Comparison of ENCODE assay signal across 9 cellular contexts in genomic region chr1:40477680-40478057, GRCh38. TPM values are rescaled to one million over a fixed set of nuclear protein-coding genes. Genes with fewer than 3 reads are reported as not detected.
A peak's percentile ranks its signal among the peaks of the same experiment; 100 is the strongest.
DNase-seq lines count a peak whose midpoint lies in the region; ATAC-seq and TF ChIP-seq lines count a peak whose summit lies in the region.
"Had no signal": no experiment of that assay in that cellular context is flagged by ENCODE, and none has a peak within 500 bp of the region (broad histone marks: within the 10 kb centered on the region; RNA-seq: fewer than 3 reads in every experiment).

No MANE protein-coding gene starts in this region.

- H3K4me1 ChIP-seq in BE2C: no peaks in the 10 kb centered on the region
- peaks cover 2 to 6% of the 10 kb centered on the region in 2 experiments for H3K4me1 ChIP-seq in trophoblast cell (ENCODE audit: control insufficient read depth in 1 of 2, insufficient read depth in 2 of 2, low read length in 2 of 2)

- peak overlapping the region; percentile 86 for H3K4me2 ChIP-seq in trophoblast cell (ENCODE audit: low read length)

- peak overlapping the region; percentile 62 for H3K14ac ChIP-seq in trophoblast cell (ENCODE audit: low read length)

- no peak overlapping the region for H3K27ac ChIP-seq in trophoblast cell (ENCODE audit: low read depth, low read length)
- H3K27ac ChIP-seq: epithelial cell of prostate had no signal

- peaks cover 20% of the 10 kb centered on the region for H3K4me1 Mint-ChIP-seq in activated T-helper 1 cell treated with anti-CD3 and anti-CD28 coated beads, Interleukin-12 subunit alpha, Interleukin-12 subunit beta, Interleukin-2, Interleukin-4 antibody, amounts not matched to agents 30 ng/mL and 10 ng/mL and 1 ng/mL, durations not matched to agents 14 hours and 24 hours and 36 hours (ENCODE audit: low read depth)

- ATAC-seq in Right ventricle myocardium superior (ENCODE audit: poor library complexity) (peak; percentile 55), HG03432 (IDR thresholded peaks at IDR 0.05; ENCODE audit: unreplicated experiment) (no peak), GM18505 (IDR thresholded peaks at IDR 0.05; ENCODE audit: unreplicated experiment) (no peak)

- peak overlapping the region; percentile 85 for H3K4me3 Mint-ChIP-seq in activated T-helper 1 cell treated with anti-CD3 and anti-CD28 coated beads, Interleukin-12 subunit alpha, Interleukin-12 subunit beta, Interleukin-2, Interleukin-4 antibody, amounts not matched to agents 30 ng/mL and 10 ng/mL and 1 ng/mL, durations not matched to agents 14 hours and 24 hours and 36 hours

- no peaks in the 10 kb centered on the region for H3K27me3 ChIP-seq in BE2C
- H3K27me3 ChIP-seq in trophoblast cell (ENCODE audit: insufficient read depth, low read length): no peaks in the 10 kb centered on the region

- peak overlapping the region; percentile 94 for H4K8ac ChIP-seq in trophoblast cell (ENCODE audit: low read depth, low read length)

- no peak overlapping the region for H2BK5ac ChIP-seq in trophoblast cell (ENCODE audit: low read depth, low read length, poor library complexity)

- H3K79me2 ChIP-seq in trophoblast cell (ENCODE audit: control insufficient read depth, insufficient read depth, low read length, poor library complexity): peaks cover 4% of the 10 kb centered on the region

- peaks cover 40% of the 10 kb centered on the region for H3K36me3 Mint-ChIP-seq in activated T-helper 1 cell treated with anti-CD3 and anti-CD28 coated beads, Interleukin-12 subunit alpha, Interleukin-12 subunit beta, Interleukin-2, Interleukin-4 antibody, amounts not matched to agents 30 ng/mL and 10 ng/mL and 1 ng/mL, durations not matched to agents 14 hours and 24 hours and 36 hours (ENCODE audit: low read depth)

- TF ChIP-seq POLR2A in GM18505 (IDR thresholded peaks at IDR 0.05; ENCODE audit: borderline replicate concordance, extremely low read depth, insufficient read depth, insufficient read length): no peak

- peaks cover 2% of the 10 kb centered on the region for H3K27me3 Mint-ChIP-seq in activated T-helper 1 cell treated with anti-CD3 and anti-CD28 coated beads, Interleukin-12 subunit alpha, Interleukin-12 subunit beta, Interleukin-2, Interleukin-4 antibody, amounts not matched to agents 30 ng/mL and 10 ng/mL and 1 ng/mL, durations not matched to agents 14 hours and 24 hours and 36 hours (ENCODE audit: insufficient read depth)

- intact Hi-C loops in activated T-helper 1 cell treated with anti-CD3 and anti-CD28 coated beads, Interleukin-12 subunit alpha, Interleukin-12 subunit beta, Interleukin-2, Interleukin-4 antibody, amounts not matched to agents 30 ng/mL and 10 ng/mL and 1 ng/mL, durations not matched to agents 14 hours and 24 hours and 36 hours (cut with micrococcal nuclease): loop anchor here (1.0 kb wide), 3 partner anchors 26 to 54 kb away; partner anchors contain the start of genes EXO5 and ZNF684
- intact Hi-C loops in Right ventricle myocardium superior (cut with DNase I): no loop called here

- no peak overlapping the region for H2BK12ac ChIP-seq in trophoblast cell (ENCODE audit: low read length)

- peak overlapping the region; percentile 52 for H4K12ac ChIP-seq in trophoblast cell (ENCODE audit: low read depth, low read length)

- no peak for TF ChIP-seq CTCF in BE2C (IDR thresholded peaks at IDR 0.05; ENCODE audit: low read depth, low read length)
- TF ChIP-seq CTCF in GM20000 (IDR thresholded peaks at IDR 0.05; ENCODE audit: extremely low read depth, missing control alignments): no peak

- H3K79me1 ChIP-seq in trophoblast cell (ENCODE audit: low read length): peaks cover 4% of the 10 kb centered on the region

- WGBS in trophoblast cell (ENCODE audit: extremely low coverage, insufficient coverage, insufficient read length): no CpG with 5 or more reads among the region's 17 CpGs

- no peak overlapping the region for H2BK120ac ChIP-seq in trophoblast cell (ENCODE audit: insufficient read depth, low read length, poor library complexity)

- H3K9ac ChIP-seq in trophoblast cell (ENCODE audit: low read length): peak overlapping the region; percentile 57

- H3K36me3 ChIP-seq in BE2C: no peaks in the 10 kb centered on the region
- peaks cover 0 to 2% of the 10 kb centered on the region in 2 experiments for H3K36me3 ChIP-seq in trophoblast cell (ENCODE audit: control insufficient read depth in 1 of 2, insufficient read depth in 2 of 2, low read length in 2 of 2)

- peak overlapping the region; percentile 55 for H4K91ac ChIP-seq in trophoblast cell (ENCODE audit: low read depth, low read length)

- H3K9me3 ChIP-seq in BE2C (no peaks in the 10 kb centered on the region), trophoblast cell (ENCODE audit: insufficient read depth, low read depth, low read length) (peaks cover 7% of the 10 kb centered on the region)

- peak overlapping the region; percentile 93 for H2AFZ ChIP-seq in trophoblast cell (ENCODE audit: insufficient read depth, low read length, poor library complexity)

- no peak overlapping the region for H3K4ac ChIP-seq in trophoblast cell (ENCODE audit: low read depth, low read length)

- DNase-seq in BE2C: no peak
- DNase-seq in GM20000 (ENCODE audit: low spot score): peak; percentile 50
- peak; percentile 67 for DNase-seq in NCI-H1092 treated with DMSO at 0.1 percent for 48 hours (lab: John Stamatoyannopoulos, UW)
- no peak for DNase-seq in activated T-helper 1 cell treated with anti-CD3 and anti-CD28 coated beads, Interleukin-12 subunit alpha, Interleukin-12 subunit beta, Interleukin-2, Interleukin-4 antibody, amounts not matched to agents 30 ng/mL and 10 ng/mL and 1 ng/mL, durations not matched to agents 14 hours and 24 hours and 36 hours (ENCODE audit: low spot score)
- DNase-seq in Right ventricle myocardium superior: no peak
- DNase-seq in trophoblast cell: peak in 1 of 2 donors; percentile 15

- peaks cover 50% of the 10 kb centered on the region for H3K9me3 Mint-ChIP-seq in activated T-helper 1 cell treated with anti-CD3 and anti-CD28 coated beads, Interleukin-12 subunit alpha, Interleukin-12 subunit beta, Interleukin-2, Interleukin-4 antibody, amounts not matched to agents 30 ng/mL and 10 ng/mL and 1 ng/mL, durations not matched to agents 14 hours and 24 hours and 36 hours

- no peak overlapping the region for H3K18ac ChIP-seq in trophoblast cell (ENCODE audit: low read length)

- H3K4me3 ChIP-seq in BE2C (ENCODE audit: low read depth, low read length) (peak overlapping the region; percentile 72), trophoblast cell (ENCODE audit: low read depth, low read length) (peak overlapping the region; percentile 85)

- H3K23ac ChIP-seq in trophoblast cell (ENCODE audit: low read length): no peak overlapping the region

- H3K27ac Mint-ChIP-seq in activated T-helper 1 cell treated with anti-CD3 and anti-CD28 coated beads, Interleukin-12 subunit alpha, Interleukin-12 subunit beta, Interleukin-2, Interleukin-4 antibody, amounts not matched to agents 30 ng/mL and 10 ng/mL and 1 ng/mL, durations not matched to agents 14 hours and 24 hours and 36 hours: peak overlapping the region; percentile 71

- H2AK5ac ChIP-seq in trophoblast cell (ENCODE audit: low read length): no peak overlapping the region

RNA-seq across cellular contexts. Expression of gene ZFP69, which starts 0.6 kb away (rescaled TPM):
- 0.56 TPM for polyA plus RNA-seq in BE2C (2012; ENCODE audit: insufficient read depth, insufficient read length, low read depth)
- total RNA-seq in activated T-helper 1 cell treated with anti-CD3 and anti-CD28 coated beads, Interleukin-12 subunit alpha, Interleukin-12 subunit beta, Interleukin-2, Interleukin-4 antibody, amounts not matched to agents 30 ng/mL and 10 ng/mL and 1 ng/mL, durations not matched to agents 14 hours and 24 hours and 36 hours: 3.9 and 4.0 TPM in 2 replicates
- total RNA-seq in Right ventricle myocardium superior: 1.3 TPM
- 1.8 TPM in 2 replicates for polyA plus RNA-seq in trophoblast cell (2013)

RNA-seq across cellular contexts. Expression of gene ZFP69B, which starts 27.4 kb away (rescaled TPM):
- 1.4 TPM for polyA plus RNA-seq in BE2C (2012; ENCODE audit: insufficient read depth, insufficient read length, low read depth)
- 5.1 and 5.8 TPM in 2 replicates for total RNA-seq in activated T-helper 1 cell treated with anti-CD3 and anti-CD28 coated beads, Interleukin-12 subunit alpha, Interleukin-12 subunit beta, Interleukin-2, Interleukin-4 antibody, amounts not matched to agents 30 ng/mL and 10 ng/mL and 1 ng/mL, durations not matched to agents 14 hours and 24 hours and 36 hours
- total RNA-seq in Right ventricle myocardium superior: 1.3 TPM
- 1.7 and 1.8 TPM in 2 replicates for polyA plus RNA-seq in trophoblast cell (2013)

RNA-seq across cellular contexts. Expression of gene EXO5, which starts 30.9 kb away (rescaled TPM):
- polyA plus RNA-seq in BE2C (2012; ENCODE audit: insufficient read depth, insufficient read length, low read depth): 2.5 TPM
- 18.2 and 18.3 TPM in 2 replicates for total RNA-seq in activated T-helper 1 cell treated with anti-CD3 and anti-CD28 coated beads, Interleukin-12 subunit alpha, Interleukin-12 subunit beta, Interleukin-2, Interleukin-4 antibody, amounts not matched to agents 30 ng/mL and 10 ng/mL and 1 ng/mL, durations not matched to agents 14 hours and 24 hours and 36 hours
- 3.1 TPM for total RNA-seq in Right ventricle myocardium superior
- 5.7 and 5.8 TPM in 2 replicates for polyA plus RNA-seq in trophoblast cell (2013)

RNA-seq across cellular contexts. Expression of gene ZNF684, which starts 53.8 kb away (rescaled TPM):
- polyA plus RNA-seq in BE2C (2012; ENCODE audit: insufficient read depth, insufficient read length, low read depth): 2.7 TPM
- 4.9 and 6.0 TPM in 2 replicates for total RNA-seq in activated T-helper 1 cell treated with anti-CD3 and anti-CD28 coated beads, Interleukin-12 subunit alpha, Interleukin-12 subunit beta, Interleukin-2, Interleukin-4 antibody, amounts not matched to agents 30 ng/mL and 10 ng/mL and 1 ng/mL, durations not matched to agents 14 hours and 24 hours and 36 hours
- total RNA-seq in Right ventricle myocardium superior: 8.3 TPM
- 2.6 and 3.3 TPM in 2 replicates for polyA plus RNA-seq in trophoblast cell (2013)

Comparison
In these comparisons a context has a peak if more than half of its experiments do, and no peak if none do; other contexts are left out.
1. DNase-seq: peak in GM20000 (single experiment) and NCI-H1092 treated with DMSO at 0.1 percent for 48 hours (single experiment); none in BE2C (single experiment), activated T-helper 1 cell treated with anti-CD3 and anti-CD28 coated beads, Interleukin-12 subunit alpha, Interleukin-12 subunit beta, Interleukin-2, Interleukin-4 antibody, amounts not matched to agents 30 ng/mL and 10 ng/mL and 1 ng/mL, durations not matched to agents 14 hours and 24 hours and 36 hours (single experiment) and Right ventricle myocardium superior (single experiment).